Comparison of ENCODE assay signal across 10 cellular contexts in genomic region chr14:69261761-69262331, GRCh38. TPM values are rescaled to one million over a fixed set of nuclear protein-coding genes. Genes with fewer than 3 reads are reported as not detected.
DNase-seq lines count a peak whose midpoint lies in the region; ATAC-seq, FAIRE-seq and TF ChIP-seq lines count a peak whose summit lies in the region.
"Had no signal": no experiment of that assay in that cellular context is flagged by ENCODE, and none has a peak within 500 bp of the region (broad histone marks: within the 10 kb centered on the region; RNA-seq: fewer than 3 reads in every experiment).

No MANE protein-coding gene starts in this region.

- no peaks in the 10 kb centered on the region for H3K36me3 Mint-ChIP-seq in activated CD8-positive, alpha-beta T cell treated with anti-CD3 and anti-CD28 coated beads, Interleukin-2, amount 10 ng/mL, durations not matched to agents 7 days and 5 days (ENCODE audit: low read depth)
- no peaks in the 10 kb centered on the region for H3K36me3 Mint-ChIP-seq in activated CD8-positive, alpha-beta T cell treated with anti-CD3 and anti-CD28 coated beads for 36 hours (ENCODE audit: low read depth)

- no peak for TF ChIP-seq CTCF in activated CD8-positive, alpha-beta T cell treated with anti-CD3 and anti-CD28 coated beads for 36 hours (IDR thresholded peaks at IDR 0.05)
- TF ChIP-seq CTCF in ascending aorta (IDR thresholded peaks at IDR 0.05) = no peak
- no peak for TF ChIP-seq CTCF in thoracic aorta (IDR thresholded peaks at IDR 0.05)

- FAIRE-seq in GM12892 (lab: Jason Lieb, UNC) = no peak
- FAIRE-seq in RCC 7860 (lab: Jason Lieb, UNC) = no peak
- FAIRE-seq: endometrium had no signal

- DNase-seq in activated CD8-positive, alpha-beta T cell treated with anti-CD3 and anti-CD28 coated beads, Interleukin-2, amount 10 ng/mL, durations not matched to agents 7 days and 5 days = no peak
- DNase-seq in activated CD8-positive, alpha-beta T cell treated with anti-CD3 and anti-CD28 coated beads for 36 hours = no peak
- no peak for DNase-seq in ascending aorta (ENCODE audit: low spot score in 2 of 2)
- DNase-seq in left colon = peak in 1 of 2 donors; percentile 5
- no peak for DNase-seq in thoracic aorta (ENCODE audit: low spot score)
- DNase-seq in GM12892 (ENCODE audit: insufficient read length) = no peak
- no peak for DNase-seq in RCC 7860 (ENCODE audit: low spot score)
- no peak for DNase-seq in HCEC 1CT

- no peak for ATAC-seq in activated CD8-positive, alpha-beta T cell treated with anti-CD3 and anti-CD28 coated beads, Interleukin-2, amount 10 ng/mL, durations not matched to agents 7 days and 5 days
- ATAC-seq in activated CD8-positive, alpha-beta T cell treated with anti-CD3 and anti-CD28 coated beads for 36 hours = no peak
- ATAC-seq in left colon = peak; percentile 59
- ATAC-seq in thoracic aorta (ENCODE audit: insufficient number of reproducible peaks, low FRiP score, low read depth) = no peak

- H3K27ac Mint-ChIP-seq in activated CD8-positive, alpha-beta T cell treated with anti-CD3 and anti-CD28 coated beads, Interleukin-2, amount 10 ng/mL, durations not matched to agents 7 days and 5 days = no peak overlapping the region
- H3K27ac Mint-ChIP-seq in activated CD8-positive, alpha-beta T cell treated with anti-CD3 and anti-CD28 coated beads for 36 hours = no peak overlapping the region
- H3K27ac Mint-ChIP-seq: stimulated activated naive CD8-positive, alpha-beta T cell treated with anti-CD3 and anti-CD28 coated beads, Interleukin-15, Interleukin-2, amounts not matched to agents 100 ng/mL and 50 ng/mL, for 24 hours had no signal

- no peaks in the 10 kb centered on the region for H3K9me3 Mint-ChIP-seq in activated CD8-positive, alpha-beta T cell treated with anti-CD3 and anti-CD28 coated beads, Interleukin-2, amount 10 ng/mL, durations not matched to agents 7 days and 5 days (ENCODE audit: insufficient read depth)
- H3K9me3 Mint-ChIP-seq in activated CD8-positive, alpha-beta T cell treated with anti-CD3 and anti-CD28 coated beads for 36 hours = no peaks in the 10 kb centered on the region
- H3K9me3 Mint-ChIP-seq: stimulated activated naive CD8-positive, alpha-beta T cell treated with anti-CD3 and anti-CD28 coated beads, Interleukin-15, Interleukin-2, amounts not matched to agents 100 ng/mL and 50 ng/mL, for 24 hours had no signal

- H3K27ac ChIP-seq in ascending aorta (peak overlapping the region; percentile 43 to 74), thoracic aorta (peak overlapping the region; percentile 21 to 49)

- H3K4me1 ChIP-seq in ascending aorta (peaks cover 4 to 37% of the 10 kb centered on the region in 2 donors), thoracic aorta (ENCODE audit: control insufficient read depth in 1 of 2, low read depth in 2 of 2) (peaks cover 12 to 49% of the 10 kb centered on the region in 2 donors)

- H3K27me3 Mint-ChIP-seq in activated CD8-positive, alpha-beta T cell treated with anti-CD3 and anti-CD28 coated beads, Interleukin-2, amount 10 ng/mL, durations not matched to agents 7 days and 5 days (ENCODE audit: low read depth) = peaks cover 69% of the 10 kb centered on the region
- H3K27me3 Mint-ChIP-seq in activated CD8-positive, alpha-beta T cell treated with anti-CD3 and anti-CD28 coated beads for 36 hours = peaks cover 43% of the 10 kb centered on the region

- H3K4me1 Mint-ChIP-seq in activated CD8-positive, alpha-beta T cell treated with anti-CD3 and anti-CD28 coated beads, Interleukin-2, amount 10 ng/mL, durations not matched to agents 7 days and 5 days (ENCODE audit: low read depth) = peaks cover 5% of the 10 kb centered on the region
- peaks cover 6% of the 10 kb centered on the region for H3K4me1 Mint-ChIP-seq in activated CD8-positive, alpha-beta T cell treated with anti-CD3 and anti-CD28 coated beads for 36 hours (ENCODE audit: low read depth)

- CTCF ChIA-PET in activated CD8-positive, alpha-beta T cell treated with anti-CD3 and anti-CD28 coated beads, Interleukin-2, amount 10 ng/mL, durations not matched to agents 7 days and 5 days (lab: Charles Lee) = interaction anchor here (0.5 to 1.5 kb wide), 13 partner anchors 9 to 826 kb away, joined by 3 to 8 read pairs (median 3); partner anchors contain the start of genes ERH and SLC39A9
- CTCF ChIA-PET in activated CD8-positive, alpha-beta T cell treated with anti-CD3 and anti-CD28 coated beads for 36 hours (lab: Charles Lee) = interaction anchor here (0.6 to 2.2 kb wide), 12 partner anchors 9 to 231 kb away, joined by 3 to 8 read pairs (median 4); no protein-coding TSS in a partner anchor

- no peaks in the 10 kb centered on the region for H3K9me3 ChIP-seq in ascending aorta
- H3K9me3 ChIP-seq in thoracic aorta = no peaks in the 10 kb centered on the region

- H3K4me3 ChIP-seq in ascending aorta = peak overlapping the region; percentile 76 to 78
- H3K4me3 ChIP-seq in thoracic aorta = peak overlapping the region; percentile 75

- TF ChIP-seq POLR2A in GM12892 (IDR thresholded peaks at IDR 0.05; ENCODE audit: low read depth, low read length) = no peak

- intact Hi-C loops in activated CD8-positive, alpha-beta T cell treated with anti-CD3 and anti-CD28 coated beads for 36 hours (cut with micrococcal nuclease) = no loop called here
- intact Hi-C loops in ascending aorta (cut with DNase I) = loop anchor here (1.0 to 2.0 kb wide), 3 partner anchors 19 to 137 kb away; partner anchors contain the start of genes ERH and SLC39A9
- intact Hi-C loops in left colon (cut with DNase I, micrococcal nuclease) = no loop called here

- no peaks in the 10 kb centered on the region for H3K27me3 ChIP-seq in ascending aorta
- H3K27me3 ChIP-seq in thoracic aorta (replicated peaks; ENCODE audit: insufficient read depth) = no peaks in the 10 kb centered on the region

- H3K36me3 ChIP-seq in ascending aorta (no peaks in the 10 kb centered on the region), thoracic aorta (no peaks in the 10 kb centered on the region)

- POLR2A ChIA-PET in activated CD8-positive, alpha-beta T cell treated with anti-CD3 and anti-CD28 coated beads, Interleukin-2, amount 10 ng/mL, durations not matched to agents 7 days and 5 days (lab: Charles Lee) = no interaction called here
- POLR2A ChIA-PET in activated CD8-positive, alpha-beta T cell treated with anti-CD3 and anti-CD28 coated beads for 36 hours (lab: Charles Lee) = no interaction called here

- H3K4me3 Mint-ChIP-seq in activated CD8-positive, alpha-beta T cell treated with anti-CD3 and anti-CD28 coated beads, Interleukin-2, amount 10 ng/mL, durations not matched to agents 7 days and 5 days = peak overlapping the region; percentile 55
- no peak overlapping the region for H3K4me3 Mint-ChIP-seq in activated CD8-positive, alpha-beta T cell treated with anti-CD3 and anti-CD28 coated beads for 36 hours

RNA-seq across cellular contexts. Expression of gene GALNT16, which starts 1.9 kb away (rescaled TPM):
- total RNA-seq in activated CD8-positive, alpha-beta T cell treated with anti-CD3 and anti-CD28 coated beads, Interleukin-2, amount 10 ng/mL, durations not matched to agents 7 days and 5 days = not detected
- not detected for total RNA-seq in activated CD8-positive, alpha-beta T cell treated with anti-CD3 and anti-CD28 coated beads for 36 hours
- total RNA-seq in ascending aorta (38.0 TPM), left colon (1 to 10 TPM; 1.3 to 1.7 TPM), thoracic aorta (10 to 100 TPM; 12.1 to 15.8 TPM)
- 0.21 TPM for polyA plus RNA-seq in GM12892 (2012; ENCODE audit: missing spikeins)

Comparison
In these comparisons a context has a peak if more than half of its experiments do, and no peak if none do; other contexts are left out.
1. RNA of gene GALNT16, which starts 1.9 kb away (total RNA-seq): 38.0 TPM in ascending aorta (single experiment) and 12.1 to 15.8 TPM in thoracic aorta; 1.3 to 1.7 TPM in left colon, not detected in activated CD8-positive, alpha-beta T cell treated with anti-CD3 and anti-CD28 coated beads for 36 hours and not detected in activated CD8-positive, alpha-beta T cell treated with anti-CD3 and anti-CD28 coated beads, Interleukin-2, amount 10 ng/mL, durations not matched to agents 7 days and 5 days; every median in the first group is over 4 times any median in the second.